ENCODE assay signal across 32 cellular contexts in the genomic region with DNA sequence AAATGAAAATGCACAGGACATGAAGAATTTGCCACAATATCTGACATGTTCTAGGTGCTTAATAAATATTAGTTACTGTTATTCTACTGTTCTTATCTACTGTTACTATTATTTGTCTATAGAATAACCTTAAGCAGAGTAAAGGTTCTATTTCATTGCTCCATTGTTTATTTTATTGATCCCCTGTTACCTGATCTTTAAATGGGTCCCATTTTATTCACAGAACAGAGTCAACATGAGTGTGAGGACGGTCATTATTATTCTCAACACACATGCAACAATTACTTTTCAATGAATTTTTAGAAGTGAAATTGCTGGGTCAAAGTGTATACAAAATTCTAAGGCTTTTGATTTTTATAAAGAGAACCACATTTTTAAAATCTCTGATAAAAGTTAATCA.
"Had no signal": no experiment of that assay in that cellular context is flagged by ENCODE, and none has a peak within 500 bp of the region (broad histone marks: within the 10 kb centered on the region; RNA-seq: fewer than 3 reads in every experiment).

No MANE protein-coding gene starts in this region.

- H3K9me3 Mint-ChIP-seq: natural killer cell; nephron; stimulated activated memory B cell treated with anti-CD40 and anti-IgM and Interleukin-4, amounts not matched to agents 10 μg/mL and 1 μg/mL and 100 μg/mL, for 72 hours; stimulated activated naive CD8-positive, alpha-beta T cell treated with anti-CD3 and anti-CD28 coated beads, Interleukin-15, amount 100 ng/mL, for 72 hours had no signal

- H3K27me3 ChIP-seq: neural progenitor cell, ovary, spleen, suprapubic skin, testis, tibial artery, transverse colon, upper lobe of left lung, vagina had no signal

- DNase-seq: naive thymus-derived CD4-positive, alpha-beta T cell; natural killer cell; occipital lobe; ovary; posterior cingulate gyrus; psoas muscle; right cardiac atrium; spleen; stimulated activated CD4-positive, alpha-beta T cell treated with anti-CD3 and anti-CD28 coated beads, Interleukin-12 subunit alpha, Interleukin-12 subunit beta, amount 100 ng/mL, for 4 hours; stimulated activated CD4-positive, alpha-beta T cell treated with anti-CD3 and anti-CD28 coated beads, Interleukin-1b, Interleukin-23, amount 100 ng/mL, for 48 hours; stimulated activated CD4-positive, alpha-beta T cell treated with anti-CD3 and anti-CD28 coated beads, Interleukin-4, amount 100 ng/mL, for 1 hour; stimulated activated CD4-positive, alpha-beta T cell treated with anti-CD3 and anti-CD28 coated beads, Interleukin-4, amount 100 ng/mL, for 4 hours; stimulated activated CD8-positive, alpha-beta memory T cell treated with anti-CD3 and anti-CD28 coated beads, Interleukin-4, amount 100 ng/mL, for 48 hours; stimulated activated naive CD4-positive, alpha-beta T cell; stimulated activated naive CD8-positive, alpha-beta T cell treated with anti-CD3 and anti-CD28 coated beads, Interleukin-15, amount 100 ng/mL, for 72 hours; stimulated activated naive CD8-positive, alpha-beta T cell treated with anti-CD3 and anti-CD28 coated beads, Interleukin-15, Interleukin-2, amounts not matched to agents 100 U/mL and 50 U/mL, for 24 hours; substantia nigra; testis; tibial artery; transverse colon; upper lobe of left lung had no signal

- H3K36me3 Mint-ChIP-seq: natural killer cell; neural progenitor cell; stimulated activated memory B cell treated with anti-CD40 and anti-IgM and Interleukin-4, amounts not matched to agents 10 μg/mL and 1 μg/mL and 100 μg/mL, for 72 hours had no signal

- H3K4me3 ChIP-seq: neural progenitor cell, ovary, psoas muscle, skin epidermis, smooth muscle cell, spleen, suprapubic skin, testis, tibial artery, transverse colon, upper lobe of left lung, vagina had no signal

- H3K27me3 Mint-ChIP-seq: naive thymus-derived CD4-positive, alpha-beta T cell; progenitor cell of endocrine pancreas; stimulated activated memory B cell treated with anti-CD40 and anti-IgM and Interleukin-4, amounts not matched to agents 10 μg/mL and 1 μg/mL and 100 μg/mL, for 72 hours had no signal

- H3K4me1 Mint-ChIP-seq: natural killer cell; nephron; neural progenitor cell; stimulated activated memory B cell treated with anti-CD40 and anti-IgM and Interleukin-4, amounts not matched to agents 10 μg/mL and 1 μg/mL and 100 μg/mL, for 72 hours; stimulated activated naive CD8-positive, alpha-beta T cell treated with anti-CD3 and anti-CD28 coated beads, Interleukin-15, amount 100 ng/mL, for 72 hours had no signal

- H3K9ac ChIP-seq: neural progenitor cell, parathyroid adenoma had no signal

- H2AFZ ChIP-seq: neural progenitor cell, parathyroid adenoma had no signal

- ATAC-seq: naive thymus-derived CD4-positive, alpha-beta T cell; natural killer cell; psoas muscle; right cardiac atrium; sciatic nerve; stimulated activated memory B cell treated with anti-CD40 and anti-IgM and Interleukin-4, amounts not matched to agents 10 μg/mL and 1 μg/mL and 100 μg/mL, for 72 hours; stimulated activated naive CD8-positive, alpha-beta T cell treated with anti-CD3 and anti-CD28 coated beads, Interleukin-15, amount 100 ng/mL, for 72 hours; stimulated activated naive CD8-positive, alpha-beta T cell treated with anti-CD3 and anti-CD28 coated beads, Interleukin-15, Interleukin-2, amounts not matched to agents 100 U/mL and 50 U/mL, for 24 hours had no signal

- H3K4me1 ChIP-seq: parathyroid adenoma, psoas muscle, spleen, testis, tibial artery, transverse colon, upper lobe of left lung, vagina had no signal

- H3K79me2 ChIP-seq: parathyroid adenoma had no signal

- H3K9me3 ChIP-seq: ovary, psoas muscle, suprapubic skin, testis, tibial artery, transverse colon, upper lobe of left lung, vagina had no signal

- FAIRE-seq: urothelium cell line had no signal

- H3K4me2 ChIP-seq: neural progenitor cell, smooth muscle cell had no signal

- H3K36me3 ChIP-seq: neural progenitor cell, ovary, spleen, suprapubic skin, tibial artery, transverse colon, upper lobe of left lung, vagina had no signal

- H3K4me3 Mint-ChIP-seq: naive thymus-derived CD4-positive, alpha-beta T cell; natural killer cell; nephron; neural progenitor cell; stimulated activated memory B cell treated with anti-CD40 and anti-IgM and Interleukin-4, amounts not matched to agents 10 μg/mL and 1 μg/mL and 100 μg/mL, for 72 hours; stimulated activated naive CD8-positive, alpha-beta T cell treated with anti-CD3 and anti-CD28 coated beads, Interleukin-15, amount 100 ng/mL, for 72 hours had no signal

- H3K27ac Mint-ChIP-seq: naive thymus-derived CD4-positive, alpha-beta T cell; natural killer cell; nephron; neural progenitor cell; progenitor cell of endocrine pancreas; stimulated activated memory B cell treated with anti-CD40 and anti-IgM and Interleukin-4, amounts not matched to agents 10 μg/mL and 1 μg/mL and 100 μg/mL, for 72 hours; stimulated activated naive CD8-positive, alpha-beta T cell treated with anti-CD3 and anti-CD28 coated beads, Interleukin-15, amount 100 ng/mL, for 72 hours had no signal

- H3K27ac ChIP-seq: neural progenitor cell, ovary, parathyroid adenoma, psoas muscle, skin epidermis, spleen, suprapubic skin, testis, tibial artery, transverse colon, upper lobe of left lung, vagina had no signal
